27 cellular contexts compared by ENCODE assay signal in genomic region chr4:56512166-56512565, GRCh38. TPM values are rescaled to one million over a fixed set of nuclear protein-coding genes. Genes with fewer than 3 reads are reported as not detected.
DNase-seq lines count a peak whose midpoint lies in the region; ATAC-seq, FAIRE-seq and TF ChIP-seq lines count a peak whose summit lies in the region.
"Had no signal": no experiment of that assay in that cellular context is flagged by ENCODE, and none has a peak within 500 bp of the region (broad histone marks: within the 10 kb centered on the region; RNA-seq: fewer than 3 reads in every experiment).

No MANE protein-coding gene starts in this region.

- no peak for TF ChIP-seq CTCF in HEK293 (tag by site-specific recombination; IDR thresholded peaks at IDR 0.05)
- TF ChIP-seq CTCF in epithelial cell of esophagus (IDR thresholded peaks at IDR 0.05; ENCODE audit: insufficient read depth, low read depth, low read length, missing control alignments): no peak
- no peak for TF ChIP-seq CTCF in keratinocyte (optimal IDR thresholded peaks at IDR 0.05 in 1 of 3, IDR thresholded peaks at IDR 0.05 in 1 of 3, conservative IDR thresholded peaks at IDR 0.05 in 1 of 3; ENCODE audit: extremely low read depth in 1 of 3, insufficient read depth in 2 of 3, low read length in 3 of 3)
- no peak for TF ChIP-seq CTCF in GM23338 (conservative IDR thresholded peaks at IDR 0.05; ENCODE audit: low read depth in 2 of 2)
- TF ChIP-seq CTCF in vagina (IDR thresholded peaks at IDR 0.05): no peak

- no peaks in the 10 kb centered on the region for H3K9me3 Mint-ChIP-seq in GM23338
- H3K9me3 Mint-ChIP-seq: activated CD8-positive, alpha-beta T cell treated with anti-CD3 and anti-CD28 coated beads for 36 hours; effector memory CD8-positive, alpha-beta T cell; H9; neural progenitor cell had no signal

- no peaks in the 10 kb centered on the region for H3K79me2 ChIP-seq in keratinocyte (ENCODE audit: control insufficient read depth, insufficient read depth, low read length)
- H3K79me2 ChIP-seq in GM23338 (replicated peaks; ENCODE audit: insufficient read depth): no peaks in the 10 kb centered on the region

- H3K27me3 ChIP-seq in keratinocyte (ENCODE audit: control insufficient read depth, extremely low read depth, insufficient read depth, low read length): no peaks in the 10 kb centered on the region
- H3K27me3 ChIP-seq in GM23338 (ENCODE audit: insufficient read depth): peaks cover 8% of the 10 kb centered on the region
- H3K27me3 ChIP-seq in vagina: no peaks in the 10 kb centered on the region
- H3K27me3 ChIP-seq: colonic mucosa, tibial artery had no signal

- CTCF ChIA-PET in HEK293 (lab: Yijun Ruan, JAX): no interaction called here

- H3K4me1 Mint-ChIP-seq in GM23338: no peaks in the 10 kb centered on the region
- H3K4me1 Mint-ChIP-seq: H9, neural progenitor cell had no signal

- H3K36me3 ChIP-seq in HEK293 (ENCODE audit: control insufficient read depth in 2 of 2, insufficient read depth in 1 of 2, low read length in 2 of 2): no peaks in the 10 kb centered on the region
- no peaks in the 10 kb centered on the region for H3K36me3 ChIP-seq in keratinocyte (ENCODE audit: control insufficient read depth in 2 of 2, extremely low read depth in 1 of 2, insufficient read depth in 2 of 2, low read length in 2 of 2)
- H3K36me3 ChIP-seq in GM23338 (ENCODE audit: insufficient read depth): no peaks in the 10 kb centered on the region
- no peaks in the 10 kb centered on the region for H3K36me3 ChIP-seq in vagina
- H3K36me3 ChIP-seq: BLaER1 treated with 17β-estradiol and CSF1 and Interleukin-3, amounts not matched to agents 10 nM and 100 nM; colonic mucosa; neural progenitor cell; tibial artery had no signal

- H3K9me2 ChIP-seq in GM23338 (ENCODE audit: insufficient read depth): no peaks in the 10 kb centered on the region

- no peak overlapping the region for H3K4me3 Mint-ChIP-seq in GM23338
- H3K4me3 Mint-ChIP-seq: activated CD8-positive, alpha-beta T cell treated with anti-CD3 and anti-CD28 coated beads for 36 hours; effector memory CD8-positive, alpha-beta T cell; H9; neural progenitor cell had no signal

- TF ChIP-seq POLR2A in vagina (IDR thresholded peaks at IDR 0.05): no peak

- H3K4me3 ChIP-seq in HEK293 (ENCODE audit: low read depth, low read length) (no peak overlapping the region), epithelial cell of esophagus (ENCODE audit: low read length) (no peak overlapping the region), keratinocyte (ENCODE audit: control insufficient read depth in 2 of 3, extremely low read depth in 1 of 3, insufficient read depth in 2 of 3, low read depth in 1 of 3, low read length in 3 of 3) (no peak overlapping the region), GM23338 (no peak overlapping the region), vagina (no peak overlapping the region)
- H3K4me3 ChIP-seq: BLaER1 treated with 17β-estradiol and CSF1 and Interleukin-3, amounts not matched to agents 10 nM and 100 nM; colonic mucosa; neural progenitor cell; tibial artery had no signal

- no peak for ATAC-seq in GM23338
- ATAC-seq: activated CD4-positive, CD25-positive, alpha-beta regulatory T cell treated with anti-CD3 and anti-CD28 coated beads, Interleukin-2, amount 50 U/mL, for 24 hours; activated CD8-positive, alpha-beta T cell treated with anti-CD3 and anti-CD28 coated beads for 36 hours; effector memory CD8-positive, alpha-beta T cell; Right ventricle myocardium inferior; stimulated activated naive CD8-positive, alpha-beta T cell treated with anti-CD3 and anti-CD28 coated beads, Interleukin-15, Interleukin-2, amounts not matched to agents 100 U/mL and 50 U/mL, for 24 hours had no signal

- H2AFZ ChIP-seq in keratinocyte (ENCODE audit: control insufficient read depth, low read length) (no peak overlapping the region), GM23338 (no peak overlapping the region)
- H2AFZ ChIP-seq: neural progenitor cell had no signal

- no peak overlapping the region for H3K27ac Mint-ChIP-seq in GM23338
- H3K27ac Mint-ChIP-seq: activated CD8-positive, alpha-beta T cell treated with anti-CD3 and anti-CD28 coated beads for 36 hours; effector memory CD8-positive, alpha-beta T cell; H9; neural progenitor cell had no signal

- no peak overlapping the region for H3K9ac ChIP-seq in keratinocyte (ENCODE audit: control insufficient read depth, extremely low read depth, insufficient read depth, low read length)
- H3K9ac ChIP-seq: BLaER1 treated with 17β-estradiol and CSF1 and Interleukin-3, amounts not matched to agents 10 nM and 100 nM; neural progenitor cell had no signal

- intact Hi-C loops in vagina (cut with DNase I): no loop called here

- DNase-seq in AG08395 (ENCODE audit: low spot score) (peak; percentile 46), epithelial cell of esophagus (ENCODE audit: low read depth) (peak; percentile 58), keratinocyte (ENCODE audit: low read depth, low spot score) (no peak), NCI-H187 (lab: John Stamatoyannopoulos, UW) (no peak), GM23338 (ENCODE audit: low spot score) (no peak), vagina (ENCODE audit: extremely low spot score in 2 of 2) (no peak), NCI-H1436 treated with DMSO at 0.1 percent for 48 hours (lab: John Stamatoyannopoulos, UW) (no peak)
- DNase-seq: 8988T; activated CD8-positive, alpha-beta T cell treated with anti-CD3 and anti-CD28 coated beads for 36 hours; activated gamma-delta T cell; Caco-2; colonic mucosa; DMS79 treated with DMSO at 0.1 percent for 48 hours; effector memory CD8-positive, alpha-beta T cell; H9; NCI-H1694 treated with DMSO at 0.1 percent for 48 hours; NCI-H774; stimulated activated CD4-positive, alpha-beta T cell treated with anti-CD3 and anti-CD28 coated beads, Interleukin-12 subunit alpha, Interleukin-12 subunit beta, amount 100 ng/mL, for 4 hours; stimulated activated CD4-positive, alpha-beta T cell treated with anti-CD3 and anti-CD28 coated beads, Interleukin-4, amount 100 ng/mL, for 4 hours; stimulated activated naive CD8-positive, alpha-beta T cell treated with anti-CD3 and anti-CD28 coated beads, Interleukin-15, Interleukin-2, amounts not matched to agents 100 U/mL and 50 U/mL, for 24 hours; tibial artery had no signal

- H3K9me3 ChIP-seq in HEK293 (ENCODE audit: control insufficient read depth, insufficient read depth, low read depth, low read length) (no peaks in the 10 kb centered on the region), keratinocyte (ENCODE audit: control insufficient read depth, low read depth, low read length) (no peaks in the 10 kb centered on the region), vagina (no peaks in the 10 kb centered on the region)
- H3K9me3 ChIP-seq: BLaER1 treated with 17β-estradiol and CSF1 and Interleukin-3, amounts not matched to agents 10 nM and 100 nM; Caco-2; colonic mucosa; tibial artery had no signal

- no peaks in the 10 kb centered on the region for H3K4me1 ChIP-seq in HEK293 (ENCODE audit: control insufficient read depth, insufficient read depth, low read length)
- no peaks in the 10 kb centered on the region for H3K4me1 ChIP-seq in keratinocyte (ENCODE audit: control insufficient read depth, extremely low read depth, insufficient read depth, low read length)
- 0 out of 2 replicates have a peak, but pooled peaks cover 2% of the 10 kb centered on the region for H3K4me1 ChIP-seq in GM23338 (ENCODE audit: insufficient read depth)
- H3K4me1 ChIP-seq in vagina: no peaks in the 10 kb centered on the region
- H3K4me1 ChIP-seq: Caco-2, colonic mucosa, neural progenitor cell, tibial artery had no signal

- H3K4me2 ChIP-seq in keratinocyte (ENCODE audit: control insufficient read depth, extremely low read depth, insufficient read depth, low read depth, low read length): no peak overlapping the region
- H3K4me2 ChIP-seq in GM23338: no peak overlapping the region
- H3K4me2 ChIP-seq: BLaER1 treated with 17β-estradiol and CSF1 and Interleukin-3, amounts not matched to agents 10 nM and 100 nM; neural progenitor cell had no signal

- H3K27ac ChIP-seq in HEK293 (ENCODE audit: extremely low read depth, low read depth, low read length): no peak overlapping the region
- no peak overlapping the region for H3K27ac ChIP-seq in keratinocyte (ENCODE audit: control insufficient read depth, insufficient read depth, low read length)
- H3K27ac ChIP-seq in GM23338 (ENCODE audit: low read depth): no peak overlapping the region
- H3K27ac ChIP-seq in vagina: no peak overlapping the region
- H3K27ac ChIP-seq: BLaER1 treated with 17β-estradiol and CSF1 and Interleukin-3, amounts not matched to agents 10 nM and 100 nM; colonic mucosa; neural progenitor cell; tibial artery had no signal

- H3K27me3 Mint-ChIP-seq in GM23338 (ENCODE audit: insufficient read depth, low read depth, poor library complexity): no peaks in the 10 kb centered on the region

- H3K36me3 Mint-ChIP-seq in GM23338 (ENCODE audit: low read depth): no peaks in the 10 kb centered on the region
- H3K36me3 Mint-ChIP-seq: neural progenitor cell had no signal

- H4K20me1 ChIP-seq in keratinocyte (ENCODE audit: control insufficient read depth, extremely low read depth, insufficient read depth, low read length): no peaks in the 10 kb centered on the region
- H4K20me1 ChIP-seq in GM23338 (replicated peaks; ENCODE audit: insufficient read depth): no peaks in the 10 kb centered on the region
- H4K20me1 ChIP-seq: BLaER1 treated with 17β-estradiol and CSF1 and Interleukin-3, amounts not matched to agents 10 nM and 100 nM had no signal

- H3F3A ChIP-seq in GM23338 (replicated peaks; ENCODE audit: low read depth): no peaks in the 10 kb centered on the region

- dilution Hi-C loops in keratinocyte (cut with MboI; ENCODE audit: extremely low pct_ligation_motif_present, low sequenced_read_pairs): no loop called here

- H3K9me1 ChIP-seq in keratinocyte (ENCODE audit: control insufficient read depth, extremely low read depth, insufficient read depth, low read length): no peaks in the 10 kb centered on the region

- FAIRE-seq in keratinocyte (lab: Jason Lieb, UNC): peak; percentile 36
- FAIRE-seq: islet of Langerhans had no signal

- POLR2A ChIA-PET in HEK293 (lab: Yijun Ruan, JAX): interaction anchor here (0.6 to 0.7 kb wide), 2 partner anchors 49 to 108 kb away, joined by 5 to 6 read pairs; no protein-coding TSS in a partner anchor

RNA-seq across cellular contexts. Expression of gene ARL9, which starts 6.6 kb away (rescaled TPM):
- 0.26 to 0.47 TPM (median 0.39 TPM) in 3 replicates for polyA plus RNA-seq in keratinocyte
- polyA plus RNA-seq in keratinocyte (2011; ENCODE audit: low read depth): not detected
- polyA plus RNA-seq in keratinocyte (2011; cell fraction: cytosol; rRNA removed): 0.25 and 0.28 TPM in 2 replicates
- 0.28 and 0.40 TPM in 2 replicates for polyA plus RNA-seq in keratinocyte (2011; cell fraction: nucleus; rRNA removed)
- 0.24 and 0.30 TPM in 2 replicates for polyA plus RNA-seq in keratinocyte (2012; ENCODE audit: low replicate concordance)
- polyA minus RNA-seq in keratinocyte: 0.36 TPM in 1 of 3 replicates, not detected in the others
- polyA minus RNA-seq in keratinocyte (2011; cell fraction: cytosol; rRNA and poly(A)+ RNA removed): not detected
- not detected in 2 replicates for polyA minus RNA-seq in keratinocyte (2011; cell fraction: nucleus; rRNA and poly(A)+ RNA removed)
- total RNA-seq in GM23338 (2014; rRNA removed; shearing (Covaris generic)): not detected in 2 replicates
- 0.37 TPM in 2 replicates for polyA plus RNA-seq in GM23338 (2016; fragmentation: Nextera tagmentation; extraction: Ambion mirVana)
- not detected for total RNA-seq in vagina
- total RNA-seq: H9, Right ventricle myocardium inferior had no signal

RNA-seq across cellular contexts. Expression of gene SRP72, which starts 44.7 kb away (rescaled TPM):
- polyA plus RNA-seq in keratinocyte (83.6 to 195 TPM (median 126 TPM) in 3 replicates), GM23338 (2016; fragmentation: Nextera tagmentation; extraction: Ambion mirVana) (114 and 174 TPM in 2 replicates)
- polyA plus RNA-seq in keratinocyte (2011; ENCODE audit: low read depth): 123 TPM
- 90.1 and 142 TPM in 2 replicates for polyA plus RNA-seq in keratinocyte (2011; cell fraction: cytosol; rRNA removed)
- polyA plus RNA-seq in keratinocyte (2011; cell fraction: nucleus; rRNA removed): 78.3 and 91.3 TPM in 2 replicates
- polyA plus RNA-seq in keratinocyte (2012; ENCODE audit: low replicate concordance): 81.7 and 135 TPM in 2 replicates
- 36.7 to 314 TPM (median 119 TPM) in 3 replicates for polyA minus RNA-seq in keratinocyte
- 218 TPM for polyA minus RNA-seq in keratinocyte (2011; cell fraction: cytosol; rRNA and poly(A)+ RNA removed)
- polyA minus RNA-seq in keratinocyte (2011; cell fraction: nucleus; rRNA and poly(A)+ RNA removed): 36.8 and 68.7 TPM in 2 replicates
- 73.1 and 84.6 TPM in 2 replicates for total RNA-seq in GM23338 (2014; rRNA removed; shearing (Covaris generic))
- 57.5 TPM for total RNA-seq in vagina

Comparison
In these comparisons a context has a peak if more than half of its experiments do, and no peak if none do; other contexts are left out.
1. DNase-seq: peak in AG08395 (single experiment) and epithelial cell of esophagus (single experiment); none in keratinocyte (single experiment), NCI-H187 (0 of 2), GM23338 (single experiment), vagina (0 of 2) and NCI-H1436 treated with DMSO at 0.1 percent for 48 hours (single experiment).